ENCODE assay signal across 21 cellular contexts in genomic region chr20:63846938-63847373, GRCh38. TPM values are rescaled to one million over a fixed set of nuclear protein-coding genes. Genes with fewer than 3 reads are reported as not detected.
DNase-seq lines count a peak whose midpoint lies in the region; ATAC-seq and TF ChIP-seq lines count a peak whose summit lies in the region.
"Had no signal": no experiment of that assay in that cellular context is flagged by ENCODE, and none has a peak within 500 bp of the region (broad histone marks: within the 10 kb centered on the region; RNA-seq: fewer than 3 reads in every experiment).

No MANE protein-coding gene starts in this region.

- H4K5ac ChIP-seq in mesendoderm (ENCODE audit: low read length): no peak overlapping the region

- no peak overlapping the region for H3K4me2 ChIP-seq in mesendoderm (ENCODE audit: low read length)

- no peak overlapping the region for H3K4ac ChIP-seq in mesendoderm (ENCODE audit: low read depth, low read length)

- no peaks in the 10 kb centered on the region for H3K27me3 ChIP-seq in cardiac muscle cell
- no peaks in the 10 kb centered on the region for H3K27me3 ChIP-seq in mesendoderm (ENCODE audit: insufficient read depth, low read length, poor library complexity)
- peaks cover 0 to 19% (median 0%) of the 10 kb centered on the region in 4 donors for H3K27me3 ChIP-seq in upper lobe of left lung
- H3K27me3 ChIP-seq in ascending aorta: peaks cover 3% of the 10 kb centered on the region

- no peak overlapping the region for H2BK120ac ChIP-seq in mesendoderm (ENCODE audit: low read depth, low read length)

- H2BK5ac ChIP-seq in mesendoderm (ENCODE audit: low read length): peak overlapping the region; percentile 64

- H3K23ac ChIP-seq in mesendoderm (ENCODE audit: low read length): no peak overlapping the region

- no peak for TF ChIP-seq POLR2A in upper lobe of left lung (IDR thresholded peaks at IDR 0.05)

- no peak for TF ChIP-seq EP300 in upper lobe of left lung (IDR thresholded peaks at IDR 0.05)

- no peaks in the 10 kb centered on the region for H3K79me1 ChIP-seq in mesendoderm (ENCODE audit: low read length)

- H2BK15ac ChIP-seq in mesendoderm (replicated peaks; ENCODE audit: low read depth): no peak overlapping the region

- no peaks in the 10 kb centered on the region for H3K79me2 ChIP-seq in mesendoderm (ENCODE audit: control insufficient read depth, insufficient read depth, low read length)

- intact Hi-C loops in cardiac septum (cut with DNase I) (no loop called here), ascending aorta (cut with DNase I) (no loop called here)

- no peak overlapping the region for H3K18ac ChIP-seq in mesendoderm (ENCODE audit: low read length)

- H3K56ac ChIP-seq in mesendoderm (ENCODE audit: low read length): peak overlapping the region; percentile 69

- H3K27ac ChIP-seq in cardiac muscle cell (peak overlapping the region; percentile 91), cingulate gyrus (ENCODE audit: low read depth, low read length) (peak overlapping the region; percentile 22), mesendoderm (ENCODE audit: low read depth, low read length) (no peak overlapping the region), upper lobe of left lung (peak overlapping the region; percentile 58 to 84 (median 81)), ascending aorta (no peak overlapping the region)
- H3K27ac ChIP-seq: 22Rv1 had no signal

- no peak overlapping the region for H4K8ac ChIP-seq in mesendoderm (ENCODE audit: low read depth, low read length)

- DNase-seq in cardiac muscle cell (ENCODE audit: low read depth in 1 of 2, low spot score in 1 of 2): no peak
- no peak for DNase-seq in cardiac septum (ENCODE audit: low spot score)
- DNase-seq in mesendoderm: no peak
- DNase-seq in upper lobe of left lung: no peak
- DNase-seq in NCI-H2081 treated with DMSO at 0.1 percent for 48 hours (lab: John Stamatoyannopoulos, UW): no peak
- no peak for DNase-seq in NAMALWA (ENCODE audit: low spot score)
- DNase-seq in ascending aorta (ENCODE audit: low spot score in 2 of 2): no peak
- DNase-seq: activated CD8-positive, alpha-beta memory T cell treated with anti-CD3 and anti-CD28 coated beads, Interleukin-2, amount 10 ng/mL, durations not matched to agents 7 days and 5 days; activated gamma-delta T cell; CD4-positive, alpha-beta memory T cell; hippocampal formation; NCI-H1694; NCI-H524 treated with DMSO at 0.1 percent for 48 hours; T-helper 1 cell had no signal

- H3K9me3 ChIP-seq in cardiac muscle cell (ENCODE audit: low read depth) (no peaks in the 10 kb centered on the region), upper lobe of left lung (no peaks in the 10 kb centered on the region), ascending aorta (no peaks in the 10 kb centered on the region)

- peak overlapping the region; percentile 41 for H2AK5ac ChIP-seq in mesendoderm (ENCODE audit: low read length)

- H3K4me1 ChIP-seq in cardiac muscle cell (ENCODE audit: low read depth) (peaks cover 31% of the 10 kb centered on the region), mesendoderm (ENCODE audit: control insufficient read depth, low read depth, low read length) (peaks cover 8% of the 10 kb centered on the region), upper lobe of left lung (peaks cover 37 to 51% (median 41%) of the 10 kb centered on the region in 4 donors), ascending aorta (peaks cover 0 to 8% of the 10 kb centered on the region in 2 donors)

- H3K36me3 ChIP-seq in cardiac muscle cell: no peaks in the 10 kb centered on the region
- H3K36me3 ChIP-seq in mesendoderm (ENCODE audit: control insufficient read depth, insufficient read depth, low read length): no peaks in the 10 kb centered on the region
- no peaks in the 10 kb centered on the region for H3K36me3 ChIP-seq in upper lobe of left lung
- H3K36me3 ChIP-seq in ascending aorta: no peaks in the 10 kb centered on the region

- WGBS in mesendoderm (ENCODE audit: extremely low coverage, insufficient coverage, low lambda C conversion rate): no CpG with 5 or more reads among the region's 3 CpGs
- WGBS in upper lobe of left lung, 2 donors: 31 to 35% methylated on average over 3 of the region's 3 CpGs

- no peak for ATAC-seq in upper lobe of left lung (ENCODE audit: low FRiP score in 2 of 2)
- ATAC-seq: stimulated activated memory B cell treated with anti-CD40 and anti-IgM and Interleukin-4, amounts not matched to agents 10 μg/mL and 1 μg/mL and 100 μg/mL, for 72 hours had no signal

- H3K9ac ChIP-seq in mesendoderm (ENCODE audit: low read length): peak overlapping the region; percentile 27

- no peak overlapping the region for H3K4me3 ChIP-seq in cardiac muscle cell
- no peak overlapping the region for H3K4me3 ChIP-seq in mesendoderm (ENCODE audit: low read length)
- H3K4me3 ChIP-seq in upper lobe of left lung: no peak overlapping the region
- no peak overlapping the region for H3K4me3 ChIP-seq in ascending aorta

- no peak for TF ChIP-seq CTCF in cardiac muscle cell (IDR thresholded peaks at IDR 0.05; ENCODE audit: low read depth, low read length)
- TF ChIP-seq CTCF in upper lobe of left lung (IDR thresholded peaks at IDR 0.05): no peak
- TF ChIP-seq CTCF in ascending aorta (IDR thresholded peaks at IDR 0.05): no peak

RNA-seq across cellular contexts. Expression of gene ABHD16B, which starts 14.3 kb away (rescaled TPM):
- not detected in 2 replicates for total RNA-seq in cardiac muscle cell
- polyA plus RNA-seq in cardiac muscle cell: 3.4 and 4.6 TPM in 2 replicates
- total RNA-seq in cardiac septum: not detected
- polyA plus RNA-seq in mesendoderm (2013, experiment 1 of 2): not detected
- not detected for polyA plus RNA-seq in mesendoderm (2013, experiment 2 of 2)
- under 1 TPM in 1 of 6 donors, not detected in 5; 0.23 TPM for total RNA-seq in upper lobe of left lung
- total RNA-seq in ascending aorta: not detected
- total RNA-seq: activated CD8-positive, alpha-beta memory T cell treated with anti-CD3 and anti-CD28 coated beads, Interleukin-2, amount 10 ng/mL, durations not matched to agents 7 days and 5 days; CD4-positive, alpha-beta memory T cell; HFFc6; lung microvascular endothelial cell; sciatic nerve had no signal
- polyA plus RNA-seq: CD4-positive, alpha-beta memory T cell; neural cell had no signal

RNA-seq across cellular contexts. Expression of gene ZBTB46, which starts 15.9 kb away (rescaled TPM):
- total RNA-seq in cardiac muscle cell (43.1 and 53.4 TPM in 2 replicates), cardiac septum (17.4 TPM), upper lobe of left lung (10 to 100 TPM in 4 of 6 donors, 1 to 10 TPM in 2; 7.6 to 25.3 (median 11.6) TPM), ascending aorta (39.5 TPM)
- polyA plus RNA-seq in cardiac muscle cell: 24.1 and 24.5 TPM in 2 replicates
- 4.2 TPM for polyA plus RNA-seq in mesendoderm (2013, experiment 1 of 2)
- 4.3 TPM for polyA plus RNA-seq in mesendoderm (2013, experiment 2 of 2)

RNA-seq across cellular contexts. Expression of gene TPD52L2, which starts 18.1 kb away (rescaled TPM):
- total RNA-seq in cardiac muscle cell (103 and 105 TPM in 2 replicates), cardiac septum (72.0 TPM), upper lobe of left lung (100 to 1,000 TPM in 1 of 6 donors, 10 to 100 TPM in 5; 64.2 to 103 (median 79.4) TPM), ascending aorta (161 TPM)
- 114 and 121 TPM in 2 replicates for polyA plus RNA-seq in cardiac muscle cell
- polyA plus RNA-seq in mesendoderm (2013, experiment 1 of 2): 68.0 TPM
- polyA plus RNA-seq in mesendoderm (2013, experiment 2 of 2): 67.4 TPM

RNA-seq across cellular contexts. Expression of gene DNAJC5, which starts 48.0 kb away (rescaled TPM):
- total RNA-seq in cardiac muscle cell: 37.7 and 45.4 TPM in 2 replicates
- 9.4 and 10.2 TPM in 2 replicates for polyA plus RNA-seq in cardiac muscle cell
- 36.1 TPM for total RNA-seq in cardiac septum
- polyA plus RNA-seq in mesendoderm (2013, experiment 1 of 2): 17.5 TPM
- 17.4 TPM for polyA plus RNA-seq in mesendoderm (2013, experiment 2 of 2)
- total RNA-seq in upper lobe of left lung: 10 to 100 TPM; 44.6 to 66.0 (median 60.7) TPM
- total RNA-seq in ascending aorta: 42.9 TPM

Comparison
In these comparisons a context has a peak if more than half of its experiments do, and no peak if none do; other contexts are left out.
1. H3K27ac ChIP-seq: peak in cardiac muscle cell (single experiment), cingulate gyrus (single experiment) and upper lobe of left lung (4 of 4); none in mesendoderm (single experiment) and ascending aorta (0 of 2).